In genomic region chr7:116548506-116548905, GRCh38 we compare ENCODE assay signal across 12 cellular contexts. TPM values are rescaled to one million over a fixed set of nuclear protein-coding genes. Genes with fewer than 3 reads are reported as not detected.
DNase-seq lines count a peak whose midpoint lies in the region; ATAC-seq and FAIRE-seq lines count a peak whose summit lies in the region.
"Had no signal": no experiment of that assay in that cellular context is flagged by ENCODE, and none has a peak within 500 bp of the region (broad histone marks: within the 10 kb centered on the region; RNA-seq: fewer than 3 reads in every experiment).

No MANE protein-coding gene starts in this region.

- H3K9me3 Mint-ChIP-seq in stimulated activated memory B cell treated with anti-CD40 and anti-IgM and Interleukin-4, amounts not matched to agents 10 μg/mL and 1 μg/mL and 100 μg/mL, for 72 hours, result no peaks in the 10 kb centered on the region

- no peaks in the 10 kb centered on the region for H3K36me3 ChIP-seq in HAP-1 (replicated peaks)

- peaks cover 2% of the 10 kb centered on the region for H3K27me3 Mint-ChIP-seq in stimulated activated memory B cell treated with anti-CD40 and anti-IgM and Interleukin-4, amounts not matched to agents 10 μg/mL and 1 μg/mL and 100 μg/mL, for 72 hours

- H3K27ac Mint-ChIP-seq in stimulated activated memory B cell treated with anti-CD40 and anti-IgM and Interleukin-4, amounts not matched to agents 10 μg/mL and 1 μg/mL and 100 μg/mL, for 72 hours, result no peak overlapping the region

- peaks cover 14% of the 10 kb centered on the region for H3K4me1 Mint-ChIP-seq in stimulated activated memory B cell treated with anti-CD40 and anti-IgM and Interleukin-4, amounts not matched to agents 10 μg/mL and 1 μg/mL and 100 μg/mL, for 72 hours

- FAIRE-seq in GM19239 (lab: Jason Lieb, UNC), result peak; percentile 79

- ATAC-seq in HG02571 (IDR thresholded peaks at IDR 0.05; ENCODE audit: unreplicated experiment) (peak; percentile 92), HG03469 (IDR thresholded peaks at IDR 0.05; ENCODE audit: unreplicated experiment) (peak; percentile 94)
- ATAC-seq in stimulated activated memory B cell treated with anti-CD40 and anti-IgM and Interleukin-4, amounts not matched to agents 10 μg/mL and 1 μg/mL and 100 μg/mL, for 72 hours, result peak; percentile 80

- no peak overlapping the region for H3K4me3 ChIP-seq in HAP-1

- no peaks in the 10 kb centered on the region for H3K4me1 ChIP-seq in HAP-1

- no peaks in the 10 kb centered on the region for H3K9me3 ChIP-seq in HAP-1

- H3K4me3 Mint-ChIP-seq in stimulated activated memory B cell treated with anti-CD40 and anti-IgM and Interleukin-4, amounts not matched to agents 10 μg/mL and 1 μg/mL and 100 μg/mL, for 72 hours, result no peak overlapping the region

- in situ Hi-C loops in HAP-1 (cut with MboI; ENCODE audit: low sequenced_read_pairs), result no loop called here

- H3K36me3 Mint-ChIP-seq in stimulated activated memory B cell treated with anti-CD40 and anti-IgM and Interleukin-4, amounts not matched to agents 10 μg/mL and 1 μg/mL and 100 μg/mL, for 72 hours, result no peaks in the 10 kb centered on the region

- no peaks in the 10 kb centered on the region for H3K27me3 ChIP-seq in HAP-1 (ENCODE audit: low read depth)

- DNase-seq in GM19239 (ENCODE audit: insufficient read length, low spot score), result no peak
- DNase-seq in HAP-1 (ENCODE audit: low spot score in 2 of 2), result no peak
- no peak for DNase-seq in activated naive CD4-positive, alpha-beta T cell (lab: John Stamatoyannopoulos, UW)
- DNase-seq in occipital lobe (lab: John Stamatoyannopoulos, UW), result no peak
- no peak for DNase-seq in NCI-H82 (lab: John Stamatoyannopoulos, UW)
- DNase-seq: EL, NCI-H446, nucleus accumbens had no signal

RNA-seq across cellular contexts. Expression of gene CAV1, which starts 23.7 kb away (rescaled TPM):
- 12.0 TPM for total RNA-seq in occipital lobe

RNA-seq across cellular contexts. Expression of gene CAV2, which starts 49.0 kb away (rescaled TPM):
- 19.8 TPM for total RNA-seq in occipital lobe
- total RNA-seq: T-helper 1 cell treated with Interleukin-12 subunit alpha and Interleukin-12 subunit beta and Interleukin-4 antibody, amounts not matched to agents 30 ng/mL and 1 ng/mL, for 36 hours had no signal
